ENCODE assay signal across 1 cellular context in genomic region chr17:7239091-7240027, GRCh38.
TF ChIP-seq lines count a peak whose summit lies in the region.

Gene PHF23, minus strand, starts transcription at chr17:7239457. Its CDS starts 178 bp downstream, at chr17:7239279.

TF ChIP-seq in K562, 482 proteins besides CTCF, POLR2A, EP300 and RAD21 (continued from another document):
- TF ChIP-seq KDM1A (IDR thresholded peaks at IDR 0.05) (peak in 1 of 2 experiments; percentile 65; a peak in 2 of 4 replicates), EGR1 (conservative IDR thresholded peaks at IDR 0.05) (peak; percentile 71), ZNF511 (CRISPR knock-in tag; IDR thresholded peaks at IDR 0.05) (no peak), MEIS2 (IDR thresholded peaks at IDR 0.05; ENCODE audit: partially characterized antibody) (peak; percentile 78), WHSC1 (IDR thresholded peaks at IDR 0.05; ENCODE audit: low read length) (no peak)
